Comparison of ENCODE assay signal across 21 cellular contexts in the genomic region with DNA sequence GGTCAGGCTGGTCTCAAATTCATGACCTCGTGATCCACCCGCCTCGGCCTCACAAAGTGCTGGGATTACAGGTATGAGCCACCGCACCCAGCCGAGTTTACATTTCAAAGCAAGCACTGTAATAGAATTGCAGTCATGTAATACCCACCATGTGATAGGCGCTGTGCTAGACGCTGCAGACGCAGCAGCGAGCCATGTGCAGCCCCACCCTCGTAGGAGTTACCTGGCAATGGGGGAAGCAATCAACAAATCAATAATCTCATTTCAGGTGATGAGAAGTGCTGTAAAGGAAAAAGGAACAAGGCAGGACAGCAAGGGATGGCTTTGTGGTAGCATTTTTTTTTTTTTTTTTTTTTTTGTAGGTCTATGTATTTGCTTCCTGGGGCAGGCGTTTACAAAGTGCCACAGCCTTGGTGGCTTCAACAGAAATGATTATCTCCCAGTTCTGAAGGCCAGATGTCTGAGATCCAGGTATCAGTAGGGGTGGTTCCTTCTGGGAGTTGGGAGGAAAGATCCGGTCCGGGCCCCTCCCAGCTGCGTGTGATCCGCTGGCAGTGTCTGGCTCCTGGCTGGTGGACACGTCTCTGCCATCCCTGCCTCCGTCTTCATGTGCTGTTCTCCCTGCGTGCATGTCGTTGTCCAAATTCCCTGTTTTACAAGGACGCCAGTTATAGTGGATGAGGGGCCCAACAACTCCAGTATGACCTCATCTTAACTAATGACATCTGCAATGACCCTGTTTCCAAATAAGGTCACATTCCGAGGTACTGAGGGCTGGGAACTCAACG.
"Had no signal": no experiment of that assay in that cellular context is flagged by ENCODE, and none has a peak within 500 bp of the region (broad histone marks: within the 10 kb centered on the region; RNA-seq: fewer than 3 reads in every experiment).

No MANE protein-coding gene starts in this region.

- H3K27me3 ChIP-seq: cardiac muscle cell, dorsolateral prefrontal cortex, pancreas, right lobe of liver had no signal

- H3K4me1 Mint-ChIP-seq: activated naive CD8-positive, alpha-beta T cell treated with anti-CD3 and anti-CD28 coated beads, Interleukin-2, amount 10 ng/mL, durations not matched to agents 7 days and 5 days; activated T-helper 17 cell treated with anti-CD3 and anti-CD28 coated beads, Interleukin-2, amount 50 U/mL, for 72 hours; stimulated activated memory B cell treated with anti-CD40 and anti-IgM and Interleukin-4, amounts not matched to agents 10 μg/mL and 1 μg/mL and 100 μg/mL, for 72 hours had no signal

- H3K36me3 ChIP-seq: cardiac muscle cell, left ventricle myocardium inferior, neutrophil, pancreas, right lobe of liver, spleen had no signal

- H3K4me1 ChIP-seq: foreskin keratinocyte, left ventricle myocardium inferior, pancreas had no signal

- H3K27ac Mint-ChIP-seq: activated CD4-positive, alpha-beta memory T cell treated with anti-CD3 and anti-CD28 coated beads for 36 hours; activated naive CD8-positive, alpha-beta T cell treated with anti-CD3 and anti-CD28 coated beads, Interleukin-2, amount 10 ng/mL, durations not matched to agents 7 days and 5 days; activated T-helper 17 cell treated with anti-CD3 and anti-CD28 coated beads, Interleukin-2, amount 50 U/mL, for 72 hours; naive thymus-derived CD4-positive, alpha-beta T cell; stimulated activated memory B cell treated with anti-CD40 and anti-IgM and Interleukin-4, amounts not matched to agents 10 μg/mL and 1 μg/mL and 100 μg/mL, for 72 hours; T-helper 2 cell treated with Interferon-gamma antibody and Interleukin-4, amounts not matched to agents 5 μg/mL and 100 μg/mL, for 36 hours had no signal

- H3K4me3 Mint-ChIP-seq: activated CD4-positive, alpha-beta memory T cell treated with anti-CD3 and anti-CD28 coated beads for 36 hours; activated naive CD8-positive, alpha-beta T cell treated with anti-CD3 and anti-CD28 coated beads, Interleukin-2, amount 10 ng/mL, durations not matched to agents 7 days and 5 days; activated T-helper 17 cell treated with anti-CD3 and anti-CD28 coated beads, Interleukin-2, amount 50 U/mL, for 72 hours; naive thymus-derived CD4-positive, alpha-beta T cell; stimulated activated memory B cell treated with anti-CD40 and anti-IgM and Interleukin-4, amounts not matched to agents 10 μg/mL and 1 μg/mL and 100 μg/mL, for 72 hours; T-helper 2 cell treated with Interferon-gamma antibody and Interleukin-4, amounts not matched to agents 5 μg/mL and 100 μg/mL, for 36 hours had no signal

- H3K36me3 Mint-ChIP-seq: activated CD4-positive, alpha-beta memory T cell treated with anti-CD3 and anti-CD28 coated beads for 36 hours; activated naive CD8-positive, alpha-beta T cell treated with anti-CD3 and anti-CD28 coated beads, Interleukin-2, amount 10 ng/mL, durations not matched to agents 7 days and 5 days; naive thymus-derived CD4-positive, alpha-beta T cell; stimulated activated memory B cell treated with anti-CD40 and anti-IgM and Interleukin-4, amounts not matched to agents 10 μg/mL and 1 μg/mL and 100 μg/mL, for 72 hours had no signal

- H3K27ac ChIP-seq: cardiac muscle cell, dorsolateral prefrontal cortex, foreskin keratinocyte, left ventricle myocardium inferior, neutrophil, pancreas, right lobe of liver, spleen had no signal

- DNase-seq: activated CD4-positive, alpha-beta memory T cell treated with anti-CD3 and anti-CD28 coated beads for 36 hours; activated CD4-positive, alpha-beta T cell treated with anti-CD3 and anti-CD28 coated beads for 4 hours; activated naive CD4-positive, alpha-beta T cell treated with Interleukin-2 at 50 U/mL for 16 hours; activated naive CD8-positive, alpha-beta T cell treated with anti-CD3 and anti-CD28 coated beads, Interleukin-2, amount 10 ng/mL, durations not matched to agents 7 days and 5 days; activated T-cell treated with anti-CD3 and anti-CD28 coated beads, Interleukin-2, amount 50 U/mL, for 1 hour; amygdala; dorsolateral prefrontal cortex; foreskin keratinocyte; hippocampal formation; left ventricle myocardium inferior; mammary epithelial cell; naive thymus-derived CD4-positive, alpha-beta T cell; pancreas; right lobe of liver; spleen; stimulated activated CD4-positive, alpha-beta T cell treated with anti-CD3 and anti-CD28 coated beads, Interleukin-4, amount 100 ng/mL, for 4 hours had no signal

- ATAC-seq: activated T-helper 17 cell treated with anti-CD3 and anti-CD28 coated beads, Interleukin-2, amount 50 U/mL, for 72 hours; foreskin keratinocyte; naive thymus-derived CD4-positive, alpha-beta T cell; pancreas; right lobe of liver; stimulated activated memory B cell treated with anti-CD40 and anti-IgM and Interleukin-4, amounts not matched to agents 10 μg/mL and 1 μg/mL and 100 μg/mL, for 72 hours had no signal

- H3K9me3 ChIP-seq: neutrophil, pancreas, right lobe of liver had no signal

- H3K4me3 ChIP-seq: cardiac muscle cell, dorsolateral prefrontal cortex, left ventricle myocardium inferior, pancreas, right lobe of liver, spleen had no signal

- H3K9me3 Mint-ChIP-seq: activated CD4-positive, alpha-beta memory T cell treated with anti-CD3 and anti-CD28 coated beads for 36 hours; activated naive CD8-positive, alpha-beta T cell treated with anti-CD3 and anti-CD28 coated beads, Interleukin-2, amount 10 ng/mL, durations not matched to agents 7 days and 5 days; activated T-helper 17 cell treated with anti-CD3 and anti-CD28 coated beads, Interleukin-2, amount 50 U/mL, for 72 hours; T-helper 2 cell treated with Interferon-gamma antibody and Interleukin-4, amounts not matched to agents 5 μg/mL and 100 μg/mL, for 36 hours had no signal
